In the genomic region with DNA sequence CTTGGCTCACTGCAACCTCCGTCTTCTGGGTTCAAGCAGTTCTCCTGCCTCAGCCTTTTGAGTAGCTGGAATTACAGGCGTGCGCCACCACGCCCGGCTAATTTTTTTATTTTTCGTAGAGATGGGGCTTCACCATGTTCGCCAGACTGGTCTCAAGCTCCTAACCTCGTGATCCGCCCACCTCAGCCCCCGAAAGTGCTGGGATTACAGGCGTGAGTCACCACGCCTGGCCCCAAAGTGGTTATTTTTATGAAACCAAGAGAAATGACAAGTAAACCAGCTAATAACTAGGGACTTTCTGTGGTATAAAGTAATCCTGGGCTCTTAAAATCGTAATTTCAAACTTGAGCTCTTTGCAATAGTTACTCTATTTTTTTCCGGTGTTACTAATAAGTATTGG, we compare ENCODE assay signal across 11 cellular contexts. TPM values are rescaled to one million over a fixed set of nuclear protein-coding genes. Genes with fewer than 3 reads are reported as not detected.
DNase-seq lines count a peak whose midpoint lies in the region; ATAC-seq and TF ChIP-seq lines count a peak whose summit lies in the region.
"Had no signal": no experiment of that assay in that cellular context is flagged by ENCODE, and none has a peak within 500 bp of the region (broad histone marks: within the 10 kb centered on the region; RNA-seq: fewer than 3 reads in every experiment).

No MANE protein-coding gene starts in this region.

- peaks cover 23 to 60% of the 10 kb centered on the region in 2 donors for H3K4me1 Mint-ChIP-seq in natural killer cell treated with Interleukin-12 subunit alpha and Interleukin-12 subunit beta and Interleukin-15 and Interleukin-18, amount 100 ng/mL, for 72 hours (ENCODE audit: low read depth in 2 of 2)
- peaks cover 28 to 35% of the 10 kb centered on the region in 2 donors for H3K4me1 Mint-ChIP-seq in natural killer cell
- peaks cover 49% of the 10 kb centered on the region for H3K4me1 Mint-ChIP-seq in activated naive CD4-positive, alpha-beta T cell treated with anti-CD3 and anti-CD28 coated beads for 36 hours (ENCODE audit: low read depth)

- H3K27ac Mint-ChIP-seq in natural killer cell treated with Interleukin-12 subunit alpha and Interleukin-12 subunit beta and Interleukin-15 and Interleukin-18, amount 100 ng/mL, for 72 hours = peak overlapping the region; percentile 37 to 84
- no peak overlapping the region for H3K27ac Mint-ChIP-seq in natural killer cell
- no peak overlapping the region for H3K27ac Mint-ChIP-seq in activated naive CD4-positive, alpha-beta T cell treated with anti-CD3 and anti-CD28 coated beads for 36 hours

- H3K9me3 Mint-ChIP-seq in natural killer cell treated with Interleukin-12 subunit alpha and Interleukin-12 subunit beta and Interleukin-15 and Interleukin-18, amount 100 ng/mL, for 72 hours = no peaks in the 10 kb centered on the region
- no peaks in the 10 kb centered on the region for H3K9me3 Mint-ChIP-seq in natural killer cell
- H3K9me3 Mint-ChIP-seq in activated naive CD4-positive, alpha-beta T cell treated with anti-CD3 and anti-CD28 coated beads for 36 hours = no peaks in the 10 kb centered on the region
- H3K9me3 Mint-ChIP-seq: neural progenitor cell had no signal

- intact Hi-C loops in natural killer cell (cut with micrococcal nuclease) = no loop called here
- intact Hi-C loops in activated naive CD4-positive, alpha-beta T cell treated with anti-CD3 and anti-CD28 coated beads for 36 hours (cut with micrococcal nuclease) = loop anchor here (5.0 kb wide), 1 partner anchor 132 kb away; no protein-coding TSS in a partner anchor

- TF ChIP-seq CTCF in natural killer cell (IDR thresholded peaks at IDR 0.05) (no peak), right atrium auricular region (IDR thresholded peaks at IDR 0.05) (no peak)

- H3K36me3 ChIP-seq in subcutaneous abdominal adipose tissue (ENCODE audit: control insufficient read depth in 5 of 5, insufficient read depth in 5 of 5, low read length in 5 of 5) (peaks cover 0 to 25% (median 15%) of the 10 kb centered on the region in 5 donors), right atrium auricular region (no peaks in the 10 kb centered on the region)
- H3K36me3 ChIP-seq: neural progenitor cell had no signal

- H3K4me1 ChIP-seq in subcutaneous abdominal adipose tissue (ENCODE audit: control insufficient read depth in 5 of 5, insufficient read depth in 5 of 5, low read length in 5 of 5) (peaks cover 6 to 64% (median 47%) of the 10 kb centered on the region in 5 donors), right atrium auricular region (peaks cover 0 to 14% of the 10 kb centered on the region in 2 donors)

- DNase-seq in natural killer cell treated with Interleukin-12 subunit alpha and Interleukin-12 subunit beta and Interleukin-15 and Interleukin-18, amount 100 ng/mL, for 72 hours (ENCODE audit: low spot score) = no peak
- DNase-seq in natural killer cell (no peak), occipital lobe (lab: John Stamatoyannopoulos, UW) (peak; percentile 7), NCI-H187 treated with DMSO at 0.1 percent for 48 hours (lab: John Stamatoyannopoulos, UW) (no peak), right atrium auricular region (ENCODE audit: low spot score) (no peak), superior temporal gyrus (ENCODE audit: extremely low spot score) (no peak)
- DNase-seq in activated naive CD4-positive, alpha-beta T cell treated with anti-CD3 and anti-CD28 coated beads for 36 hours = peak; percentile 43
- DNase-seq: effector CD8-positive, alpha-beta T cell; NCI-H1930 had no signal

- peak overlapping the region in 2 of 5 donors; percentile 49 to 56 for H3K9ac ChIP-seq in subcutaneous abdominal adipose tissue (ENCODE audit: low read length in 5 of 5)
- H3K9ac ChIP-seq: neural progenitor cell had no signal

- no peak for ATAC-seq in natural killer cell treated with Interleukin-12 subunit alpha and Interleukin-12 subunit beta and Interleukin-15 and Interleukin-18, amount 100 ng/mL, for 72 hours
- ATAC-seq in natural killer cell = no peak

- H3K36me3 Mint-ChIP-seq in natural killer cell treated with Interleukin-12 subunit alpha and Interleukin-12 subunit beta and Interleukin-15 and Interleukin-18, amount 100 ng/mL, for 72 hours = peaks cover 4% of the 10 kb centered on the region
- no peaks in the 10 kb centered on the region for H3K36me3 Mint-ChIP-seq in natural killer cell
- H3K36me3 Mint-ChIP-seq in activated naive CD4-positive, alpha-beta T cell treated with anti-CD3 and anti-CD28 coated beads for 36 hours (ENCODE audit: low read depth) = peaks cover 20% of the 10 kb centered on the region

- no peaks in the 10 kb centered on the region for H3K27me3 Mint-ChIP-seq in natural killer cell treated with Interleukin-12 subunit alpha and Interleukin-12 subunit beta and Interleukin-15 and Interleukin-18, amount 100 ng/mL, for 72 hours
- no peaks in the 10 kb centered on the region for H3K27me3 Mint-ChIP-seq in natural killer cell (ENCODE audit: low read depth in 2 of 2)
- no peaks in the 10 kb centered on the region for H3K27me3 Mint-ChIP-seq in activated naive CD4-positive, alpha-beta T cell treated with anti-CD3 and anti-CD28 coated beads for 36 hours (ENCODE audit: low read depth)

- no peaks in the 10 kb centered on the region for H3K27me3 ChIP-seq in subcutaneous abdominal adipose tissue (ENCODE audit: control insufficient read depth in 5 of 5, insufficient read depth in 4 of 5, low read length in 5 of 5)
- no peaks in the 10 kb centered on the region for H3K27me3 ChIP-seq in right atrium auricular region

- H3K27ac ChIP-seq in subcutaneous abdominal adipose tissue (ENCODE audit: low read depth, low read length) = peak overlapping the region; percentile 79
- no peak overlapping the region for H3K27ac ChIP-seq in right atrium auricular region
- H3K27ac ChIP-seq: neural progenitor cell had no signal

- peak overlapping the region; percentile 90 for H3K4me3 Mint-ChIP-seq in natural killer cell treated with Interleukin-12 subunit alpha and Interleukin-12 subunit beta and Interleukin-15 and Interleukin-18, amount 100 ng/mL, for 72 hours
- H3K4me3 Mint-ChIP-seq in natural killer cell = no peak overlapping the region
- H3K4me3 Mint-ChIP-seq in activated naive CD4-positive, alpha-beta T cell treated with anti-CD3 and anti-CD28 coated beads for 36 hours = no peak overlapping the region
- H3K4me3 Mint-ChIP-seq: neural progenitor cell had no signal

- CTCF ChIA-PET in activated naive CD4-positive, alpha-beta T cell treated with anti-CD3 and anti-CD28 coated beads for 36 hours (lab: Charles Lee) = interaction anchor here (1.5 kb wide), 1 partner anchor 17 kb away, joined by 3 read pairs; no protein-coding TSS in a partner anchor

- peak overlapping the region in 1 of 5 donors; percentile 2 for H3K4me3 ChIP-seq in subcutaneous abdominal adipose tissue (ENCODE audit: low read depth in 1 of 5, low read length in 5 of 5)
- H3K4me3 ChIP-seq in right atrium auricular region = no peak overlapping the region
- H3K4me3 ChIP-seq: neural progenitor cell had no signal

- no peaks in the 10 kb centered on the region for H3K9me3 ChIP-seq in subcutaneous abdominal adipose tissue (ENCODE audit: control insufficient read depth in 5 of 5, low read length in 5 of 5)
- no peaks in the 10 kb centered on the region for H3K9me3 ChIP-seq in right atrium auricular region

RNA-seq across cellular contexts. Expression of gene ZSCAN2, which starts 4.0 kb away (rescaled TPM):
- total RNA-seq in natural killer cell treated with Interleukin-12 subunit alpha and Interleukin-12 subunit beta and Interleukin-15 and Interleukin-18, amount 100 ng/mL, for 72 hours = 1 to 10 TPM; 5.5 to 9.2 TPM
- total RNA-seq in natural killer cell (1 to 10 TPM; 5.0 to 8.3 (median 5.5) TPM), occipital lobe (32.6 TPM), right atrium auricular region (1 to 10 TPM; 4.9 to 5.6 TPM)
- 1 to 10 TPM; 5.3 to 5.6 TPM for total RNA-seq in activated naive CD4-positive, alpha-beta T cell treated with anti-CD3 and anti-CD28 coated beads for 36 hours

RNA-seq across cellular contexts. Expression of gene WDR73, which starts 49.3 kb away (rescaled TPM):
- 10 to 100 TPM; 19.7 to 41.2 TPM for total RNA-seq in natural killer cell treated with Interleukin-12 subunit alpha and Interleukin-12 subunit beta and Interleukin-15 and Interleukin-18, amount 100 ng/mL, for 72 hours
- total RNA-seq in natural killer cell (10 to 100 TPM; 19.2 to 26.7 (median 19.7) TPM), occipital lobe (25.7 TPM), right atrium auricular region (10 to 100 TPM in 1 of 2 donors, 1 to 10 TPM in 1; 5.3 to 12.0 TPM)
- total RNA-seq in activated naive CD4-positive, alpha-beta T cell treated with anti-CD3 and anti-CD28 coated beads for 36 hours = 1 to 10 TPM; 9.5 to 9.9 TPM

RNA-seq across cellular contexts. Expression of gene NMB, which starts 53.2 kb away (rescaled TPM):
- total RNA-seq in natural killer cell treated with Interleukin-12 subunit alpha and Interleukin-12 subunit beta and Interleukin-15 and Interleukin-18, amount 100 ng/mL, for 72 hours = 1 to 10 TPM; 3.8 to 7.1 TPM
- 1 to 10 TPM; 3.8 to 6.4 (median 5.1) TPM for total RNA-seq in natural killer cell
- 1 to 10 TPM; 5.1 to 5.7 TPM for total RNA-seq in activated naive CD4-positive, alpha-beta T cell treated with anti-CD3 and anti-CD28 coated beads for 36 hours
- total RNA-seq in occipital lobe = 1.9 TPM
- 1 to 10 TPM; 1.0 to 6.3 TPM for total RNA-seq in right atrium auricular region

Comparison
In these comparisons a context has a peak if more than half of its experiments do, and no peak if none do; other contexts are left out.
1. H3K27ac Mint-ChIP-seq: peak in natural killer cell treated with Interleukin-12 subunit alpha and Interleukin-12 subunit beta and Interleukin-15 and Interleukin-18, amount 100 ng/mL, for 72 hours (2 of 2); none in natural killer cell (0 of 2) and activated naive CD4-positive, alpha-beta T cell treated with anti-CD3 and anti-CD28 coated beads for 36 hours (single experiment).
2. DNase-seq: peak in activated naive CD4-positive, alpha-beta T cell treated with anti-CD3 and anti-CD28 coated beads for 36 hours (single experiment) and occipital lobe (single experiment); none in natural killer cell treated with Interleukin-12 subunit alpha and Interleukin-12 subunit beta and Interleukin-15 and Interleukin-18, amount 100 ng/mL, for 72 hours (single experiment), natural killer cell (single experiment), NCI-H187 treated with DMSO at 0.1 percent for 48 hours (single experiment), right atrium auricular region (single experiment) and superior temporal gyrus (single experiment).